Comparison of ENCODE assay signal across 1 cellular context in genomic region chr7:99024066-99024465, GRCh38.
TF ChIP-seq lines count a peak whose summit lies in the region.

No MANE protein-coding gene starts in this region.

TF ChIP-seq in SK-N-SH treated with all-trans-retinoic acid at 6 μM for 48 hours, 23 proteins besides CTCF, POLR2A, EP300 and RAD21 (continued from another document):
- no peak for TF ChIP-seq SNAI2 (CRISPR knock-in tag; IDR thresholded peaks at IDR 0.05)
- no peak for TF ChIP-seq ZC3H10 (CRISPR knock-in tag; IDR thresholded peaks at IDR 0.05)
- TF ChIP-seq ESRRG (CRISPR knock-in tag; IDR thresholded peaks at IDR 0.05) = no peak
- no peak for TF ChIP-seq ZNF70 (CRISPR knock-in tag; IDR thresholded peaks at IDR 0.05)
- TF ChIP-seq OSR1 (CRISPR knock-in tag; IDR thresholded peaks at IDR 0.05) = no peak
- TF ChIP-seq TSHZ2 (CRISPR knock-in tag; IDR thresholded peaks at IDR 0.05) = no peak
- TF ChIP-seq POU6F1 (CRISPR knock-in tag; IDR thresholded peaks at IDR 0.05; ENCODE audit: borderline replicate concordance, low read depth) = no peak
- TF ChIP-seq TOX (CRISPR knock-in tag; IDR thresholded peaks at IDR 0.05; ENCODE audit: borderline replicate concordance) = no peak
- no peak for TF ChIP-seq PPARA (CRISPR knock-in tag; IDR thresholded peaks at IDR 0.05; ENCODE audit: borderline replicate concordance)
- TF ChIP-seq TCF4 (CRISPR knock-in tag; IDR thresholded peaks at IDR 0.05; ENCODE audit: borderline replicate concordance) = no peak
- no peak for TF ChIP-seq ZNF565 (CRISPR knock-in tag; conservative IDR thresholded peaks at IDR 0.05; ENCODE audit: low read depth)
